20 cellular contexts compared by ENCODE assay signal in the genomic region with DNA sequence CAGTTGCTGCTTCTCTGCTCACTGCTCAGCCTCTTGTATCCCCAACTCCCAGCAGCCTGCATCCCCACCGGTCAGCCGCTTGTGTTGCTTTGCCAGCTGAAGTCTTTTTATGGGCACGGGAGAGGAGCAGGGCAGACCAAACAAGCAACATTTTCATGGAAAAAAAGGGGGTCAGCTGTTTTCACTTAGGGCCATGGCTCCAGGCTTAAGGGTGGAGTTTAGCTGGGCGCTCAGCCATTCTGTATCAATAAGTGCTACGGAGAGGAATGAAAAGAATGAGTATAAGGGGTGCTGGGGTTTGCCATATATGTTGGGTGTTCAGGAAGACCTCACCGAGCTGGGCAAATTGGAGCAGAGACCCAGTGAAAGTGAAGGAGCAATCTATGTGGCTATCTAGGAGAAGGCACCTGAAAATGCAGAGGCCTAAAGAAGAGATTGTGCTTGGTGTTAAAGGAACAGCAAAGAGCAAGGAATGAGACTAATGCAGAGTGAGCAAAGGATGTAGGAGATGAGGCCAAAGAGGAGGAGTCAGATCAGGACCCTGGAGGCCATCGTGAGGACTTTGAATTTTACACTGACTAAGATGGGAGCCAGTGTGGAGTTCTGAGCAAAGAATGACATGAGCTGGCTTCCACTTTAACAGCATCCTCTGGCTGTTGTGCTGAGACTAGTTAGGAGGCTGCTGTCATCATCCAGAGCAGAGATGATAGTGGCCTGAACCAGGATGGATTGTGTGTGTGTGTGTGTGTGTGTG. TPM values are rescaled to one million over a fixed set of nuclear protein-coding genes. Genes with fewer than 3 reads are reported as not detected.
DNase-seq lines count a peak whose midpoint lies in the region; ATAC-seq and TF ChIP-seq lines count a peak whose summit lies in the region.
"Had no signal": no experiment of that assay in that cellular context is flagged by ENCODE, and none has a peak within 500 bp of the region (broad histone marks: within the 10 kb centered on the region; RNA-seq: fewer than 3 reads in every experiment).

No MANE protein-coding gene starts in this region.

- TF ChIP-seq CTCF in brain (conservative IDR thresholded peaks at IDR 0.05), result no peak
- no peak for TF ChIP-seq CTCF in hepatocyte (IDR thresholded peaks at IDR 0.05; ENCODE audit: poor library complexity)

- no peak overlapping the region for H3K4me3 ChIP-seq in GM23248
- no peak overlapping the region for H3K4me3 ChIP-seq in hepatocyte
- H3K4me3 ChIP-seq: PC-9, SJSA1 had no signal

- no peaks in the 10 kb centered on the region for H3K36me3 ChIP-seq in GM23248 (ENCODE audit: low read depth)
- no peaks in the 10 kb centered on the region for H3K36me3 ChIP-seq in hepatocyte (replicated peaks; ENCODE audit: insufficient read depth, low read depth)
- H3K36me3 ChIP-seq: BE2C, SJSA1 had no signal

- H3K4me1 Mint-ChIP-seq in brain, result peaks cover 24% of the 10 kb centered on the region
- H3K4me1 Mint-ChIP-seq in T-helper 2 cell treated with Interferon-gamma antibody and Interleukin-4, amounts not matched to agents 5 μg/mL and 100 μg/mL, for 36 hours (ENCODE audit: low read depth), result peaks cover 26% of the 10 kb centered on the region
- H3K4me1 Mint-ChIP-seq in stimulated activated naive B cell treated with anti-CD40 and anti-IgM and Interleukin-4, amounts not matched to agents 10 μg/mL and 1 μg/mL and 100 μg/mL, for 72 hours, result peaks cover 0 to 8% of the 10 kb centered on the region in 2 donors

- H3K4me1 ChIP-seq in GM23248 (ENCODE audit: insufficient read depth) (peaks cover 9% of the 10 kb centered on the region), hepatocyte (ENCODE audit: insufficient read depth) (peaks cover 17% of the 10 kb centered on the region)
- H3K4me1 ChIP-seq: BE2C, SJSA1 had no signal

- H3K9ac ChIP-seq in GM23248, result no peak overlapping the region
- H3K9ac ChIP-seq: KMS-11 had no signal

- no peak overlapping the region for H3K4me3 Mint-ChIP-seq in brain
- no peak overlapping the region for H3K4me3 Mint-ChIP-seq in T-helper 2 cell treated with Interferon-gamma antibody and Interleukin-4, amounts not matched to agents 5 μg/mL and 100 μg/mL, for 36 hours
- no peak overlapping the region for H3K4me3 Mint-ChIP-seq in stimulated activated naive B cell treated with anti-CD40 and anti-IgM and Interleukin-4, amounts not matched to agents 10 μg/mL and 1 μg/mL and 100 μg/mL, for 72 hours
- H3K4me3 Mint-ChIP-seq: CD4-positive, alpha-beta memory T cell had no signal

- in situ Hi-C loops in GM23248 (cut with MboI), result no loop called here

- DNase-seq in AG08395 (ENCODE audit: low spot score), result peak; percentile 40
- DNase-seq in GM23248, result peak; percentile 48
- DNase-seq in hepatocyte (ENCODE audit: low spot score), result no peak
- no peak for DNase-seq in OCI-M1 (lab: John Stamatoyannopoulos, UW)
- DNase-seq in T-helper 2 cell treated with Interferon-gamma antibody and Interleukin-4, amounts not matched to agents 5 μg/mL and 100 μg/mL, for 36 hours (ENCODE audit: low spot score), result no peak
- DNase-seq in UCSD-AML1 (lab: John Stamatoyannopoulos, UW; ENCODE audit: unreplicated experiment), result no peak
- DNase-seq in stimulated activated naive B cell treated with anti-CD40 and anti-IgM and Interleukin-4, amounts not matched to agents 10 μg/mL and 1 μg/mL and 100 μg/mL, for 72 hours, result no peak
- DNase-seq: BE2C; Calu3; CD4-positive, alpha-beta memory T cell; DMS53; NCI-H1436 treated with DMSO at 0.1 percent for 48 hours; NCI-H2081; NCI-H510A; NCI-H774; PC-9 had no signal

- H3K27me3 Mint-ChIP-seq in brain, result peaks cover 27% of the 10 kb centered on the region
- H3K27me3 Mint-ChIP-seq in T-helper 2 cell treated with Interferon-gamma antibody and Interleukin-4, amounts not matched to agents 5 μg/mL and 100 μg/mL, for 36 hours (ENCODE audit: low read depth), result peaks cover 11% of the 10 kb centered on the region
- peaks cover 21 to 35% of the 10 kb centered on the region in 2 donors for H3K27me3 Mint-ChIP-seq in stimulated activated naive B cell treated with anti-CD40 and anti-IgM and Interleukin-4, amounts not matched to agents 10 μg/mL and 1 μg/mL and 100 μg/mL, for 72 hours

- no peaks in the 10 kb centered on the region for H3K9me2 ChIP-seq in GM23248 (ENCODE audit: insufficient read depth)
- H3K9me2 ChIP-seq in hepatocyte (replicated peaks; ENCODE audit: insufficient read depth), result no peaks in the 10 kb centered on the region

- no peak for ATAC-seq in stimulated activated naive B cell treated with anti-CD40 and anti-IgM and Interleukin-4, amounts not matched to agents 10 μg/mL and 1 μg/mL and 100 μg/mL, for 72 hours (replicated peaks)
- ATAC-seq: HCT116 had no signal

- H3K27me3 ChIP-seq in GM23248 (replicated peaks; ENCODE audit: insufficient read depth) (peaks cover 35% of the 10 kb centered on the region), hepatocyte (no peaks in the 10 kb centered on the region)
- H3K27me3 ChIP-seq: BE2C had no signal

- H3K9me3 ChIP-seq in GM23248 (ENCODE audit: low read depth) (no peaks in the 10 kb centered on the region), hepatocyte (ENCODE audit: low read depth) (no peaks in the 10 kb centered on the region)
- H3K9me3 ChIP-seq: BE2C, SJSA1 had no signal

- H3K79me2 ChIP-seq in GM23248 (ENCODE audit: insufficient read depth) (no peaks in the 10 kb centered on the region), hepatocyte (no peaks in the 10 kb centered on the region)

- peaks cover 0 to 5% (median 0%) of the 10 kb centered on the region in 5 experiments for H3K9me3 Mint-ChIP-seq in brain
- no peaks in the 10 kb centered on the region for H3K9me3 Mint-ChIP-seq in T-helper 2 cell treated with Interferon-gamma antibody and Interleukin-4, amounts not matched to agents 5 μg/mL and 100 μg/mL, for 36 hours
- H3K9me3 Mint-ChIP-seq in stimulated activated naive B cell treated with anti-CD40 and anti-IgM and Interleukin-4, amounts not matched to agents 10 μg/mL and 1 μg/mL and 100 μg/mL, for 72 hours, result peaks cover 1 to 4% of the 10 kb centered on the region in 2 donors

- H3F3A ChIP-seq in GM23248 (ENCODE audit: insufficient read depth), result peaks cover 6% of the 10 kb centered on the region; the same call in 1 of the 2 replicates

- H4K20me1 ChIP-seq in GM23248 (ENCODE audit: insufficient read depth), result no peaks in the 10 kb centered on the region
- H4K20me1 ChIP-seq in hepatocyte (ENCODE audit: insufficient read depth, poor library complexity, severe bottlenecking), result no peaks in the 10 kb centered on the region

- peak overlapping the region; percentile 17 for H3K4me2 ChIP-seq in GM23248 (ENCODE audit: unreplicated experiment)
- H3K4me2 ChIP-seq in hepatocyte, result no peak overlapping the region
- H3K4me2 ChIP-seq: KMS-11, PC-9 had no signal

- H3K27ac Mint-ChIP-seq in brain, result peak overlapping the region in 3 of 5 experiments; percentile 0 to 56 (median 41)
- H3K27ac Mint-ChIP-seq in T-helper 2 cell treated with Interferon-gamma antibody and Interleukin-4, amounts not matched to agents 5 μg/mL and 100 μg/mL, for 36 hours, result no peak overlapping the region
- no peak overlapping the region for H3K27ac Mint-ChIP-seq in stimulated activated naive B cell treated with anti-CD40 and anti-IgM and Interleukin-4, amounts not matched to agents 10 μg/mL and 1 μg/mL and 100 μg/mL, for 72 hours

- 10 to 14% methylated on average over 7 of the region's 7 CpGs for WGBS in GM23248 (ENCODE audit: low coverage in 1 of 2, low lambda C conversion rate in 2 of 2, missing lambda C conversion rate in 2 of 2), 2 experiments
- 64% methylated on average over 7 of the region's 7 CpGs for WGBS in hepatocyte (ENCODE audit: low lambda C conversion rate, missing lambda C conversion rate)

- H2AFZ ChIP-seq in GM23248 (no peak overlapping the region), hepatocyte (no peak overlapping the region)
- H2AFZ ChIP-seq: PC-9 had no signal

- H3K27ac ChIP-seq in GM23248 (no peak overlapping the region), hepatocyte (peak overlapping the region; percentile 75)
- H3K27ac ChIP-seq: KMS-11, PC-9, SJSA1 had no signal

- no peaks in the 10 kb centered on the region for H3K36me3 Mint-ChIP-seq in brain
- H3K36me3 Mint-ChIP-seq in T-helper 2 cell treated with Interferon-gamma antibody and Interleukin-4, amounts not matched to agents 5 μg/mL and 100 μg/mL, for 36 hours (ENCODE audit: low read depth), result no peaks in the 10 kb centered on the region
- peaks cover 2 to 3% of the 10 kb centered on the region in 2 donors for H3K36me3 Mint-ChIP-seq in stimulated activated naive B cell treated with anti-CD40 and anti-IgM and Interleukin-4, amounts not matched to agents 10 μg/mL and 1 μg/mL and 100 μg/mL, for 72 hours
- H3K36me3 Mint-ChIP-seq: CD4-positive, alpha-beta memory T cell had no signal

RNA-seq across cellular contexts. Expression of a gene that starts 16.6 kb away (rescaled TPM):
- 12.9 and 18.0 TPM in 2 replicates for total RNA-seq in GM23248 (2014; rRNA removed; shearing (Covaris generic))
- 11.8 and 13.1 TPM in 2 replicates for polyA plus RNA-seq in GM23248 (2016; fragmentation: Nextera tagmentation; extraction: Ambion mirVana)
- polyA plus RNA-seq in brain (ENCODE audit: insufficient read depth, low read depth, low replicate concordance), result 12.5 TPM
- 46.6 and 54.0 TPM in 2 replicates for total RNA-seq in hepatocyte
- 20.4 and 22.7 TPM in 2 replicates for polyA plus RNA-seq in hepatocyte

Comparison
In these comparisons a context has a peak if more than half of its experiments do, and no peak if none do; other contexts are left out.
1. DNase-seq: peak in AG08395 (single experiment) and GM23248 (single experiment); none in hepatocyte (single experiment), OCI-M1 (single experiment), T-helper 2 cell treated with Interferon-gamma antibody and Interleukin-4, amounts not matched to agents 5 μg/mL and 100 μg/mL, for 36 hours (single experiment), UCSD-AML1 (single experiment) and stimulated activated naive B cell treated with anti-CD40 and anti-IgM and Interleukin-4, amounts not matched to agents 10 μg/mL and 1 μg/mL and 100 μg/mL, for 72 hours (single experiment).
2. H3K27ac Mint-ChIP-seq: peak in brain (3 of 5); none in T-helper 2 cell treated with Interferon-gamma antibody and Interleukin-4, amounts not matched to agents 5 μg/mL and 100 μg/mL, for 36 hours (single experiment) and stimulated activated naive B cell treated with anti-CD40 and anti-IgM and Interleukin-4, amounts not matched to agents 10 μg/mL and 1 μg/mL and 100 μg/mL, for 72 hours (single experiment).